8 cellular contexts compared by ENCODE assay signal in the genomic region with DNA sequence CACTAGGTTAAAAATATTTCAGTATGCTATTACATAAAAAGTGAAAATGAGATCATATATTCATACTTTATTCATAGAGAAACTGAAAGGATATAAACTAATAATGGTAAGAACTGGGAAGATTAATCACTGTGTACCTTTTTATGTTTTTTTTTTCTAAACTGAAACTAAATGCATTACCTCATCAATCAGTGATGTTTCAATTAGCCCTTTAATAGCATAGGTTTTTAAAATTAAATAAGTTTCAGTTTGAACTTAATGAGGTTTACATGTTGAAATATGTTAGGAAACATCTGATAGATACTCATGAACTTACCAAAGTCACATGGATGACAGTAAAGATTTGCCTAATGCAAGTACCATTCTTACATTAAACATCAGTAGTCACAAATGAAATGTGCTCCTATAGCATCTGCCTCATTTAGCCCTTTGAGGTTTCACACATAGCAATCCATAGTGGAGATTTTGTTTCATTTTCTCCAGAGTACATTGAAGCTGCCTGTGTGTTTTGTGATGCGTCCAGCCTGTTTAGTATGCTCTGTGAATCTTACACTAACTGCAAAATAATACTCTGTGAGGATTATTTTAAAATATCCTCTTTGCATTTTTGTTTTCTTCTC. TPM values are rescaled to one million over a fixed set of nuclear protein-coding genes. Genes with fewer than 3 reads are reported as not detected.
A peak's percentile ranks its signal among the peaks of the same experiment; 100 is the strongest.
DNase-seq lines count a peak whose midpoint lies in the region; ATAC-seq and TF ChIP-seq lines count a peak whose summit lies in the region.

No MANE protein-coding gene starts in this region.

- H3K36me3 ChIP-seq in mucosa of descending colon (ENCODE audit: low read depth) (no peaks in the 10 kb centered on the region), A673 (ENCODE audit: insufficient read depth, low read length, poor library complexity, severe bottlenecking) (no peaks in the 10 kb centered on the region)

- peaks cover 4% of the 10 kb centered on the region for H3K36me3 Mint-ChIP-seq in osteocyte (ENCODE audit: unreplicated experiment)

- intact Hi-C loops in mucosa of descending colon (cut with DNase I, micrococcal nuclease) (no loop called here), A673 (cut with micrococcal nuclease; ENCODE audit: unreplicated experiment) (no loop called here)

- POLR2A ChIA-PET in A673 (lab: Charles Lee; ENCODE audit: low non-redundant PET) = no interaction called here

- peak; percentile 27 for ATAC-seq in GM18861 (IDR thresholded peaks at IDR 0.05; ENCODE audit: unreplicated experiment)
- ATAC-seq in HG02981 (IDR thresholded peaks at IDR 0.05; ENCODE audit: unreplicated experiment) = peak; percentile 38
- no peak for ATAC-seq in mucosa of descending colon
- no peak for ATAC-seq in GM19324 (IDR thresholded peaks at IDR 0.05; ENCODE audit: low FRiP score, unreplicated experiment)

- peaks cover 57% of the 10 kb centered on the region for H3K4me1 Mint-ChIP-seq in osteocyte (ENCODE audit: unreplicated experiment)

- no peaks in the 10 kb centered on the region for H3K9me3 Mint-ChIP-seq in osteocyte (ENCODE audit: unreplicated experiment)

- H3K9me3 ChIP-seq in mucosa of descending colon (no peaks in the 10 kb centered on the region), A673 (ENCODE audit: low read depth, low read length, poor library complexity, severe bottlenecking) (no peaks in the 10 kb centered on the region)

- peak overlapping the region; percentile 95 for H3K27ac Mint-ChIP-seq in osteocyte (ENCODE audit: unreplicated experiment)

- in situ Hi-C loops in astrocyte of the spinal cord (cut with HindIII; ENCODE audit: low sequenced_read_pairs) = no loop called here

- CTCF ChIA-PET in A673 (lab: Charles Lee) = interaction anchor here (0.9 kb wide), 1 partner anchor 8 kb away, joined by 3 read pairs; no protein-coding TSS in a partner anchor

- no peak overlapping the region for H3K27ac ChIP-seq in A673 (ENCODE audit: low read depth, low read length, poor library complexity, severe bottlenecking)

- H3K4me3 ChIP-seq in astrocyte of the spinal cord (ENCODE audit: low read depth, low read length) = no peak overlapping the region
- H3K4me3 ChIP-seq in mucosa of descending colon = no peak overlapping the region
- H3K4me3 ChIP-seq in A673 (ENCODE audit: low read depth, low read length, poor library complexity, severe bottlenecking) = no peak overlapping the region

- H3K4me1 ChIP-seq in mucosa of descending colon (ENCODE audit: low read depth) = peaks cover 5% of the 10 kb centered on the region
- H3K4me1 ChIP-seq in A673 (ENCODE audit: insufficient read depth, low read length, poor library complexity, severe bottlenecking) = no peaks in the 10 kb centered on the region

- peak overlapping the region; percentile 65 for H3K4me3 Mint-ChIP-seq in osteocyte (ENCODE audit: unreplicated experiment)

- H3K27me3 ChIP-seq in A673 (replicated peaks; ENCODE audit: insufficient read depth, low read depth, low read length, poor library complexity) = no peaks in the 10 kb centered on the region

- DNase-seq in astrocyte of the spinal cord (ENCODE audit: low read depth, low spot score) = peak; percentile 30
- DNase-seq in osteocyte (ENCODE audit: extremely low spot score, unreplicated experiment) = no peak
- no peak for DNase-seq in mucosa of descending colon
- no peak for DNase-seq in NCI-H2029 treated with DMSO at 0.1 percent for 48 hours (lab: John Stamatoyannopoulos, UW)
- DNase-seq in A673 (ENCODE audit: low spot score) = no peak

- TF ChIP-seq CTCF in astrocyte of the spinal cord (IDR thresholded peaks at IDR 0.05; ENCODE audit: low read depth, low read length) = no peak
- no peak for TF ChIP-seq CTCF in osteocyte (IDR thresholded peaks at IDR 0.05)
- no peak for TF ChIP-seq CTCF in mucosa of descending colon (IDR thresholded peaks at IDR 0.05)
- no peak for TF ChIP-seq CTCF in A673 (conservative IDR thresholded peaks at IDR 0.05; ENCODE audit: low read depth, low read length)

- BruUV-seq in A673 (replicated peaks; lab: Mats Ljungman, UMichigan) = no TSS peak

- no peaks in the 10 kb centered on the region for H3K27me3 Mint-ChIP-seq in osteocyte (ENCODE audit: unreplicated experiment)

RNA-seq across cellular contexts. Expression of a gene that starts 8.9 kb away (rescaled TPM):
- total RNA-seq in osteocyte (49.8 and 50.0 TPM in 2 replicates), mucosa of descending colon (10 to 100 TPM; 26.4 to 31.3 (median 27.3) TPM), A673 (2021) (14.7 and 16.4 TPM in 2 replicates)

Comparison
In these comparisons a context has a peak if more than half of its experiments do, and no peak if none do; other contexts are left out.
1. ATAC-seq: peak in GM18861 (single experiment) and HG02981 (single experiment); none in mucosa of descending colon (single experiment) and GM19324 (single experiment).